ENCODE assay signal across 7 cellular contexts in the genomic region with DNA sequence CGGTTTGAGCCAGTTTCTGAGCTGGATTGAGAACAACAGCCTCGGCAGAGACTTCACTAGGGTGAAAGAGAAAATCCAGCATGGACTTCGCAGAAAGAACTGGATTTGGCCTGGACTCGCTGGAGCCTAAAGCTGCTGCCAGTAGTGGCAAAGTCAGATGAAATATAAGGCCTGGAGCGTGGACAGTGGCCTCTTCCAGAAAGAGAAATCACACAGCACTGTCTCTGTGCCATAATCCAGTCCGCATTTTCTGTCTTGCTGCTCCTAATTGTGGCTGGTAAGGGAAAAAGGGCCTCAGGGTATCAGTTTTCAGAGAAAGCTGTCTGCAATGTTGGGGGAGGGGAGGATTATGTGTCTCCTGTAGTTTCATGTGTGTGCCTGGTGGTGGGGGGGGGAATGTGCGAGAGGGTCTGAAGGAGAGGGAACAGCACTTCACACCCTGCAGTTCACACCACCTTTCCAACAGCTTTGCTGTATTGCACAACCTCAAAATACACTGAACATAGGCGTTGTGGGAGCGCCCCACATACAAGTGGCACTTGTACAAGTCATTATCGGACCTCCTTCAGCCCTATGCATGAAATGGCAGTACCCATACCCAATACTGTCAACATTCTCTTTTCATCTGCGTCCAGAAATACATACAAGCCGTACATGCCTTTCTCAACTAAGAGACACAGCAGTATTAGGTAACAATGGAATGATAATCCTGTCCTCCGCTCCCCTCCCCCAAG.
DNase-seq lines count a peak whose midpoint lies in the region; ATAC-seq, FAIRE-seq and TF ChIP-seq lines count a peak whose summit lies in the region.

No MANE protein-coding gene starts in this region.

- peak overlapping the region; percentile 99 for H3K27ac Mint-ChIP-seq in chondrocyte (ENCODE audit: unreplicated experiment)

- no peak for DNase-seq in GM18507 (ENCODE audit: extremely low spot score, insufficient read length, low read depth)
- DNase-seq in NCI-H2196 treated with DMSO at 0.1 percent for 48 hours (lab: John Stamatoyannopoulos, UW; ENCODE audit: unreplicated experiment): peak; percentile 64
- DNase-seq in activated CD4-positive, alpha-beta T cell treated with anti-CD3 and anti-CD28 coated beads for 1 hour: peak; percentile 62
- DNase-seq in chondrocyte (ENCODE audit: low spot score): no peak
- DNase-seq in kidney tubule cell (ENCODE audit: low spot score): peak; percentile 99
- DNase-seq in stimulated activated CD4-positive, alpha-beta T cell treated with anti-CD3 and anti-CD28 coated beads, Interleukin-15, amount 100 ng/mL, for 48 hours (ENCODE audit: low read depth in 2 of 2): peak; percentile 79 to 88

- H3K4me3 Mint-ChIP-seq in chondrocyte (ENCODE audit: unreplicated experiment): peak overlapping the region; percentile 51

- TF ChIP-seq CTCF in chondrocyte (IDR thresholded peaks at IDR 0.05): peak; percentile 23

- H3K9me3 Mint-ChIP-seq in chondrocyte (ENCODE audit: low read depth): peaks cover 19% of the 10 kb centered on the region

- ATAC-seq in HG03097 (IDR thresholded peaks at IDR 0.05; ENCODE audit: low FRiP score, unreplicated experiment): peak; percentile 53

- peaks cover 69% of the 10 kb centered on the region for H3K4me1 Mint-ChIP-seq in chondrocyte (ENCODE audit: low read depth)

- peak; percentile 48 for FAIRE-seq in GM18507 (lab: Jason Lieb, UNC)

- no peaks in the 10 kb centered on the region for H3K36me3 Mint-ChIP-seq in chondrocyte (ENCODE audit: low read depth)

- no peaks in the 10 kb centered on the region for H3K27me3 Mint-ChIP-seq in chondrocyte (ENCODE audit: low read depth)

Comparison
In these comparisons a context has a peak if more than half of its experiments do, and no peak if none do; other contexts are left out.
1. DNase-seq: peak in NCI-H2196 treated with DMSO at 0.1 percent for 48 hours (single experiment), activated CD4-positive, alpha-beta T cell treated with anti-CD3 and anti-CD28 coated beads for 1 hour (single experiment), kidney tubule cell (single experiment) and stimulated activated CD4-positive, alpha-beta T cell treated with anti-CD3 and anti-CD28 coated beads, Interleukin-15, amount 100 ng/mL, for 48 hours (2 of 2); none in GM18507 (single experiment) and chondrocyte (single experiment).